ENCODE assay signal across 16 cellular contexts in genomic region chr2:72204782-72205545, GRCh38. TPM values are rescaled to one million over a fixed set of nuclear protein-coding genes. Genes with fewer than 3 reads are reported as not detected.
A peak's percentile ranks its signal among the peaks of the same experiment; 100 is the strongest.
DNase-seq lines count a peak whose midpoint lies in the region; ATAC-seq and TF ChIP-seq lines count a peak whose summit lies in the region.
"Had no signal": no experiment of that assay in that cellular context is flagged by ENCODE, and none has a peak within 500 bp of the region (broad histone marks: within the 10 kb centered on the region; RNA-seq: fewer than 3 reads in every experiment).

No MANE protein-coding gene starts in this region.

- ATAC-seq in Right ventricle myocardium superior (ENCODE audit: poor library complexity): peak; percentile 88
- no peak for ATAC-seq in HG02642 (IDR thresholded peaks at IDR 0.05; ENCODE audit: poor library complexity, unreplicated experiment)
- ATAC-seq in stimulated activated naive CD8-positive, alpha-beta T cell treated with anti-CD3 and anti-CD28 coated beads, Interleukin-15, Interleukin-2, amounts not matched to agents 100 U/mL and 50 U/mL, for 24 hours: no peak
- no peak for ATAC-seq in GM18511 (IDR thresholded peaks at IDR 0.05; ENCODE audit: unreplicated experiment)
- ATAC-seq: activated CD4-positive, CD25-positive, alpha-beta regulatory T cell treated with anti-CD3 and anti-CD28 coated beads, Interleukin-2, amount 50 U/mL, for 24 hours had no signal

- peak overlapping the region; percentile 64 to 69 for H3K27ac ChIP-seq in breast epithelium
- H3K27ac ChIP-seq in mammary epithelial cell (ENCODE audit: insufficient read depth, low read depth, low read length): no peak overlapping the region
- H3K27ac ChIP-seq in muscle layer of colon (ENCODE audit: low read depth, low read length): peak overlapping the region; percentile 1
- peak overlapping the region; percentile 53 for H3K27ac ChIP-seq in urinary bladder (ENCODE audit: low read depth)

- H3K4me3 ChIP-seq in breast epithelium (no peak overlapping the region), mammary epithelial cell (replicated peaks in 1 of 3; ENCODE audit: insufficient read depth in 1 of 3, low read depth in 2 of 3, low read length in 3 of 3) (no peak overlapping the region), muscle layer of colon (ENCODE audit: low read depth in 1 of 2, low read length in 2 of 2) (peak overlapping the region in 1 of 2 donors; percentile 36), urinary bladder (ENCODE audit: low read depth, low read length) (no peak overlapping the region)
- H3K4me3 ChIP-seq: upper lobe of left lung had no signal

- H4K20me1 ChIP-seq in mammary epithelial cell (ENCODE audit: insufficient read depth, low read length): no peaks in the 10 kb centered on the region

- WGBS in mammary epithelial cell (ENCODE audit: low coverage, missing lambda C conversion rate): 69% methylated on average over 3 of the region's 3 CpGs
- WGBS in urinary bladder: 30% methylated on average over 3 of the region's 3 CpGs

- H2AFZ ChIP-seq in mammary epithelial cell (ENCODE audit: low read depth, low read length): no peak overlapping the region

- H3K79me2 ChIP-seq in mammary epithelial cell (ENCODE audit: insufficient read depth, low read length): no peaks in the 10 kb centered on the region

- no peaks in the 10 kb centered on the region for H3K9me3 ChIP-seq in breast epithelium
- no peaks in the 10 kb centered on the region for H3K9me3 ChIP-seq in mammary epithelial cell (replicated peaks; ENCODE audit: insufficient read depth, low read length)
- H3K9me3 ChIP-seq in muscle layer of colon (ENCODE audit: low read length): no peaks in the 10 kb centered on the region
- H3K9me3 ChIP-seq: upper lobe of left lung had no signal

- in situ Hi-C loops in mammary epithelial cell (cut with MboI; ENCODE audit: low sequenced_read_pairs in 2 of 2): no loop called here

- TF ChIP-seq CTCF in breast epithelium (IDR thresholded peaks at IDR 0.05) (no peak), mammary epithelial cell (conservative IDR thresholded peaks at IDR 0.05 in 1 of 2, IDR thresholded peaks at IDR 0.05 in 1 of 2; ENCODE audit: extremely low read depth in 1 of 2, insufficient read depth in 1 of 2, low read depth in 1 of 2, low read length in 2 of 2) (no peak)

- no peak overlapping the region for H3K4me2 ChIP-seq in mammary epithelial cell (ENCODE audit: insufficient read depth, low read depth, low read length)

- H3K36me3 ChIP-seq in breast epithelium: no peaks in the 10 kb centered on the region
- H3K36me3 ChIP-seq in mammary epithelial cell (ENCODE audit: insufficient read depth, low read length): no peaks in the 10 kb centered on the region
- no peaks in the 10 kb centered on the region for H3K36me3 ChIP-seq in muscle layer of colon (ENCODE audit: insufficient read depth, low read length)
- H3K36me3 ChIP-seq in urinary bladder (ENCODE audit: insufficient read depth): no peaks in the 10 kb centered on the region
- H3K36me3 ChIP-seq: upper lobe of left lung had no signal

- no peak for DNase-seq in breast epithelium (ENCODE audit: low spot score in 2 of 2)
- DNase-seq in mammary epithelial cell: no peak
- no peak for DNase-seq in Right ventricle myocardium superior
- DNase-seq in stimulated activated naive CD8-positive, alpha-beta T cell treated with anti-CD3 and anti-CD28 coated beads, Interleukin-15, Interleukin-2, amounts not matched to agents 100 U/mL and 50 U/mL, for 24 hours: no peak
- DNase-seq: 8988T; activated naive CD4-positive, alpha-beta T cell treated with anti-CD3 and anti-CD28 coated beads for 36 hours; CD4-positive, CD25-positive, alpha-beta regulatory T cell; NCI-H146; stimulated activated CD4-positive, alpha-beta T cell treated with anti-CD3 and anti-CD28 coated beads, Interleukin-4, amount 100 ng/mL, for 1 hour; stimulated activated CD8-positive, alpha-beta memory T cell treated with anti-CD3 and anti-CD28 coated beads, Interleukin-4, amount 100 ng/mL, for 48 hours; upper lobe of left lung had no signal

- intact Hi-C loops in breast epithelium (cut with DNase I; ENCODE audit: low total_unique reads): no loop called here
- intact Hi-C loops in mammary epithelial cell (cut with micrococcal nuclease): no loop called here
- intact Hi-C loops in Right ventricle myocardium superior (cut with DNase I): no loop called here

- no peak for TF ChIP-seq POLR2A in breast epithelium (IDR thresholded peaks at IDR 0.05)

- no TSS peak for BruUV-seq in mammary epithelial cell (replicated peaks; lab: Mats Ljungman, UMichigan)

- peaks cover 0 to 16% of the 10 kb centered on the region in 2 donors for H3K4me1 ChIP-seq in breast epithelium
- H3K4me1 ChIP-seq in mammary epithelial cell (ENCODE audit: insufficient read depth, low read length): peaks cover 8% of the 10 kb centered on the region
- H3K4me1 ChIP-seq in muscle layer of colon (ENCODE audit: insufficient read depth, low read length): peaks cover 22% of the 10 kb centered on the region
- peaks cover 3% of the 10 kb centered on the region for H3K4me1 ChIP-seq in urinary bladder (ENCODE audit: insufficient read depth)

- H3K27me3 ChIP-seq in breast epithelium (no peaks in the 10 kb centered on the region), mammary epithelial cell (ENCODE audit: insufficient read depth, low read length) (no peaks in the 10 kb centered on the region), muscle layer of colon (ENCODE audit: control insufficient read depth in 1 of 2, insufficient read depth in 2 of 2, low read length in 2 of 2) (no peaks in the 10 kb centered on the region)
- H3K27me3 ChIP-seq: upper lobe of left lung had no signal

- dilution Hi-C loops in mammary epithelial cell (cut with HindIII; ENCODE audit: low sequenced_read_pairs): no loop called here

- CTCF ChIA-PET in mammary epithelial cell (lab: Charles Lee; ENCODE audit: low non-redundant PET): no interaction called here

- H3K9ac ChIP-seq in mammary epithelial cell (ENCODE audit: insufficient read depth, low read length) (no peak overlapping the region), muscle layer of colon (ENCODE audit: low read length) (no peak overlapping the region)

RNA-seq across cellular contexts. Expression of gene CYP26B1, which starts 57.3 kb away (rescaled TPM):
- total RNA-seq in breast epithelium (10 to 100 TPM in 1 of 3 donors, 1 to 10 TPM in 2; 3.8 to 41.6 (median 3.9) TPM), mammary epithelial cell (1 to 10 TPM in 1 of 2 donors, under 1 TPM in 1; 0.50 to 8.6 TPM), Right ventricle myocardium superior (4.4 TPM), urinary bladder (4.7 TPM)
- polyA plus RNA-seq in mammary epithelial cell (1.6 TPM), urinary bladder (6.1 TPM)
- 3.3 TPM for polyA minus RNA-seq in mammary epithelial cell
- total RNA-seq: activated naive CD4-positive, alpha-beta T cell treated with anti-CD3 and anti-CD28 coated beads for 36 hours; CD4-positive, CD25-positive, alpha-beta regulatory T cell had no signal
- polyA plus RNA-seq: CD4-positive, CD25-positive, alpha-beta regulatory T cell had no signal
